Comparison of ENCODE assay signal across 20 cellular contexts in genomic region chr5:96203761-96204160, GRCh38.
"Had no signal": no experiment of that assay in that cellular context is flagged by ENCODE, and none has a peak within 500 bp of the region (broad histone marks: within the 10 kb centered on the region; RNA-seq: fewer than 3 reads in every experiment).

No MANE protein-coding gene starts in this region.

- H3K27me3 Mint-ChIP-seq: type B pancreatic cell had no signal

- ATAC-seq: activated CD8-positive, alpha-beta T cell treated with anti-CD3 and anti-CD28 coated beads for 36 hours; activated naive CD8-positive, alpha-beta T cell treated with anti-CD3 and anti-CD28 coated beads, Interleukin-2, amount 50 U/mL, for 24 hours; activated T-cell treated with anti-CD3 and anti-CD28 coated beads, Interleukin-2, amount 50 U/mL, for 72 hours; esophagus mucosa; foreskin keratinocyte; left colon; naive thymus-derived CD4-positive, alpha-beta T cell; right cardiac atrium had no signal

- H3K36me3 ChIP-seq: brain microvascular endothelial cell, spleen, suprapubic skin, WERI-Rb-1 had no signal

- H3K36me3 Mint-ChIP-seq: type B pancreatic cell had no signal

- H3K4me3 Mint-ChIP-seq: activated CD8-positive, alpha-beta T cell treated with anti-CD3 and anti-CD28 coated beads for 36 hours; activated naive CD8-positive, alpha-beta T cell treated with anti-CD3 and anti-CD28 coated beads, Interleukin-2, amount 50 U/mL, for 24 hours; activated T-cell treated with anti-CD3 and anti-CD28 coated beads, Interleukin-2, amount 50 U/mL, for 72 hours; naive thymus-derived CD4-positive, alpha-beta T cell; type B pancreatic cell had no signal

- H3K27me3 ChIP-seq: brain microvascular endothelial cell, dorsolateral prefrontal cortex, foreskin keratinocyte, spleen, suprapubic skin had no signal

- H3K27ac ChIP-seq: brain microvascular endothelial cell, dorsolateral prefrontal cortex, foreskin keratinocyte, spleen, suprapubic skin, WERI-Rb-1 had no signal

- H3K4me1 Mint-ChIP-seq: activated naive CD8-positive, alpha-beta T cell treated with anti-CD3 and anti-CD28 coated beads, Interleukin-2, amount 50 U/mL, for 24 hours; naive thymus-derived CD4-positive, alpha-beta T cell had no signal

- H3K4me1 ChIP-seq: foreskin keratinocyte, suprapubic skin had no signal

- DNase-seq: activated CD4-positive, alpha-beta T cell treated with anti-CD3 and anti-CD28 coated beads for 4 hours; activated CD8-positive, alpha-beta memory T cell treated with anti-CD3 and anti-CD28 coated beads, Interleukin-2, amount 50 U/mL, for 4 hours; activated CD8-positive, alpha-beta T cell treated with anti-CD3 and anti-CD28 coated beads for 36 hours; activated naive CD4-positive, alpha-beta T cell; activated naive CD8-positive, alpha-beta T cell treated with anti-CD3 and anti-CD28 coated beads, Interleukin-2, amount 50 U/mL, for 24 hours; activated T-cell treated with anti-CD3 and anti-CD28 coated beads, Interleukin-2, amount 50 U/mL, for 72 hours; brain microvascular endothelial cell; dorsolateral prefrontal cortex; foreskin keratinocyte; head of caudate nucleus; left colon; naive thymus-derived CD4-positive, alpha-beta T cell; right cardiac atrium; spleen; stimulated activated CD4-positive, alpha-beta T cell treated with anti-CD3 and anti-CD28 coated beads, Interleukin-2, amount 100 ng/mL, for 24 hours; stimulated activated naive CD4-positive, alpha-beta T cell; WERI-Rb-1 had no signal

- H3K4me3 ChIP-seq: dorsolateral prefrontal cortex, spleen, suprapubic skin had no signal

- H3K27ac Mint-ChIP-seq: activated CD8-positive, alpha-beta T cell treated with anti-CD3 and anti-CD28 coated beads for 36 hours; activated naive CD8-positive, alpha-beta T cell treated with anti-CD3 and anti-CD28 coated beads, Interleukin-2, amount 50 U/mL, for 24 hours; activated T-cell treated with anti-CD3 and anti-CD28 coated beads, Interleukin-2, amount 50 U/mL, for 72 hours; naive thymus-derived CD4-positive, alpha-beta T cell; type B pancreatic cell had no signal
